ENCODE assay signal across 14 cellular contexts in genomic region chr4:95550566-95550965, GRCh38. TPM values are rescaled to one million over a fixed set of nuclear protein-coding genes. Genes with fewer than 3 reads are reported as not detected.
A peak's percentile ranks its signal among the peaks of the same experiment; 100 is the strongest.
DNase-seq lines count a peak whose midpoint lies in the region; TF ChIP-seq lines count a peak whose summit lies in the region.
"Had no signal": no experiment of that assay in that cellular context is flagged by ENCODE, and none has a peak within 500 bp of the region (broad histone marks: within the 10 kb centered on the region; RNA-seq: fewer than 3 reads in every experiment).

No MANE protein-coding gene starts in this region.

- no peak for TF ChIP-seq POLR2A in Peyer's patch (IDR thresholded peaks at IDR 0.05)

- no peaks in the 10 kb centered on the region for H3K9me3 ChIP-seq in Peyer's patch
- H3K9me3 ChIP-seq: SJSA1 had no signal

- H3K36me3 ChIP-seq in Peyer's patch: no peaks in the 10 kb centered on the region
- H3K36me3 ChIP-seq: SJSA1 had no signal

- peak overlapping the region; percentile 3 for H3K4me3 Mint-ChIP-seq in T-helper 1 cell treated with Interleukin-12 subunit alpha and Interleukin-12 subunit beta and Interleukin-4 antibody, amounts not matched to agents 30 μg/mL and 1 μg/mL, for 36 hours

- H3K9me3 Mint-ChIP-seq in T-helper 1 cell treated with Interleukin-12 subunit alpha and Interleukin-12 subunit beta and Interleukin-4 antibody, amounts not matched to agents 30 μg/mL and 1 μg/mL, for 36 hours: no peaks in the 10 kb centered on the region

- DNase-seq in T-helper 1 cell: no peak
- no peak for DNase-seq in Peyer's patch
- no peak for DNase-seq in fibroblast of pulmonary artery (ENCODE audit: low read depth)
- peak; percentile 26 for DNase-seq in retina
- no peak for DNase-seq in EL
- no peak for DNase-seq in NCI-H510A treated with DMSO at 0.1 percent for 48 hours (lab: John Stamatoyannopoulos, UW)
- DNase-seq in NOMO-1 treated with DMSO at 0.1 percent for 48 hours (lab: John Stamatoyannopoulos, UW; ENCODE audit: unreplicated experiment): no peak
- DNase-seq: effector memory CD4-positive, alpha-beta T cell; NCI-H2029; NK-92 treated with Interleukin-12 subunit alpha and Interleukin-12 subunit beta, amount 100 ng/mL, for 24 hours had no signal

- H3K27me3 Mint-ChIP-seq in T-helper 1 cell treated with Interleukin-12 subunit alpha and Interleukin-12 subunit beta and Interleukin-4 antibody, amounts not matched to agents 30 μg/mL and 1 μg/mL, for 36 hours (ENCODE audit: low read depth): peaks cover 67% of the 10 kb centered on the region

- H3K36me3 Mint-ChIP-seq in T-helper 1 cell treated with Interleukin-12 subunit alpha and Interleukin-12 subunit beta and Interleukin-4 antibody, amounts not matched to agents 30 μg/mL and 1 μg/mL, for 36 hours (ENCODE audit: low read depth): no peaks in the 10 kb centered on the region

- no peak overlapping the region for H3K27ac Mint-ChIP-seq in T-helper 1 cell treated with Interleukin-12 subunit alpha and Interleukin-12 subunit beta and Interleukin-4 antibody, amounts not matched to agents 30 μg/mL and 1 μg/mL, for 36 hours

- peak overlapping the region in 1 of 4 donors; percentile 59 for H3K4me3 ChIP-seq in Peyer's patch
- peak overlapping the region; percentile 70 for H3K4me3 ChIP-seq in fibroblast of pulmonary artery (replicated peaks; ENCODE audit: low read depth, low read length)
- H3K4me3 ChIP-seq: K562 had no signal

- TF ChIP-seq CTCF in Peyer's patch (IDR thresholded peaks at IDR 0.05): no peak
- no peak for TF ChIP-seq CTCF in fibroblast of pulmonary artery (IDR thresholded peaks at IDR 0.05; ENCODE audit: low read length, missing control alignments)

- H3K27ac ChIP-seq in Peyer's patch: peak overlapping the region in 3 of 4 donors; percentile 13 to 90 (median 22)
- H3K27ac ChIP-seq: SJSA1, skin epidermis had no signal

- peaks cover 14% of the 10 kb centered on the region for H3K4me1 Mint-ChIP-seq in T-helper 1 cell treated with Interleukin-12 subunit alpha and Interleukin-12 subunit beta and Interleukin-4 antibody, amounts not matched to agents 30 μg/mL and 1 μg/mL, for 36 hours (ENCODE audit: low read depth)

- H3K27me3 ChIP-seq in Peyer's patch: no peaks in the 10 kb centered on the region

- H3K4me1 ChIP-seq in Peyer's patch: no peaks in the 10 kb centered on the region

RNA-seq across cellular contexts. Expression of gene UNC5C, which starts 1.8 kb away (rescaled TPM):
- 10 to 100 TPM in 1 of 4 donors, 1 to 10 TPM in 3; 2.2 to 19.0 (median 2.5) TPM for total RNA-seq in Peyer's patch
